Comparison of ENCODE assay signal across 11 cellular contexts in the genomic region with DNA sequence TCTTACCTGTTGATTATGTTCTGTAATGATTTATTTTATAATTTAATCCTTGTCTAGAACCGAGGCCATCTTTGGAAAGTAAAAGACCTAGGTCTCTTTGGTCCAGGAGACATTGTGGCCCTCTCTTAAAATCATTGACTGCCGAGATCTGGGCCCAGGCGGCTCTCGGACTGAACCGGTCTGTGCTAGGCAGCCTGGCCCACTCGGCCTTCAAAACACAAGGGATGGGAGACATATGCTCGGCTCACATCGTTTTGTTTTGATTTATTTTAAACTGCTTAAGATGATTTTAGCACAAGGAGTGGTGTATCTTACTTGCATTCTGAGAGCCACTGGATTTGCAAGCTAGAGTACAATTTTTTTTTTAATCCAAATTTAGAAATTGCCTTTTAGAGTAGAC.
DNase-seq lines count a peak whose midpoint lies in the region; ATAC-seq and TF ChIP-seq lines count a peak whose summit lies in the region.
"Had no signal": no experiment of that assay in that cellular context is flagged by ENCODE, and none has a peak within 500 bp of the region (broad histone marks: within the 10 kb centered on the region; RNA-seq: fewer than 3 reads in every experiment).

No MANE protein-coding gene starts in this region.

- TF ChIP-seq POLR2A in vagina (IDR thresholded peaks at IDR 0.05) = no peak

- H3K27ac ChIP-seq in brain microvascular endothelial cell (peak overlapping the region; percentile 29), vagina (peak overlapping the region; percentile 100)

- H3K4me1 Mint-ChIP-seq in activated naive CD4-positive, alpha-beta T cell treated with anti-CD3 and anti-CD28 coated beads, Interleukin-2, amount 10 ng/mL, durations not matched to agents 7 days and 5 days = peaks cover 60% of the 10 kb centered on the region

- no peaks in the 10 kb centered on the region for H3K9me3 Mint-ChIP-seq in activated naive CD4-positive, alpha-beta T cell treated with anti-CD3 and anti-CD28 coated beads, Interleukin-2, amount 10 ng/mL, durations not matched to agents 7 days and 5 days

- in situ Hi-C loops in brain microvascular endothelial cell (cut with HindIII; ENCODE audit: low pct_ligation_motif_present, low sequenced_read_pairs) = no loop called here

- H3K27me3 ChIP-seq in brain microvascular endothelial cell (replicated peaks) (no peaks in the 10 kb centered on the region), vagina (no peaks in the 10 kb centered on the region)

- intact Hi-C loops in vagina (cut with DNase I) = no loop called here

- H3K9me3 ChIP-seq in vagina = no peaks in the 10 kb centered on the region

- H3K36me3 ChIP-seq in brain microvascular endothelial cell (replicated peaks) (no peaks in the 10 kb centered on the region), vagina (no peaks in the 10 kb centered on the region)

- H3K36me3 Mint-ChIP-seq in activated naive CD4-positive, alpha-beta T cell treated with anti-CD3 and anti-CD28 coated beads, Interleukin-2, amount 10 ng/mL, durations not matched to agents 7 days and 5 days = peaks cover 2% of the 10 kb centered on the region

- ATAC-seq in GM18858 (IDR thresholded peaks at IDR 0.05; ENCODE audit: unreplicated experiment) (no peak), HG03280 (IDR thresholded peaks at IDR 0.05; ENCODE audit: unreplicated experiment) (no peak)

- CTCF ChIA-PET in activated naive CD4-positive, alpha-beta T cell treated with anti-CD3 and anti-CD28 coated beads, Interleukin-2, amount 10 ng/mL, durations not matched to agents 7 days and 5 days (lab: Charles Lee) = interaction anchor here (1.5 kb wide), 1 partner anchor 51 kb away, joined by 3 read pairs; no protein-coding TSS in a partner anchor

- DNase-seq in activated naive CD4-positive, alpha-beta T cell treated with anti-CD3 and anti-CD28 coated beads, Interleukin-2, amount 10 ng/mL, durations not matched to agents 7 days and 5 days = no peak
- DNase-seq in activated naive CD4-positive, alpha-beta T cell (lab: John Stamatoyannopoulos, UW) = no peak
- no peak for DNase-seq in brain microvascular endothelial cell
- peak; percentile 16 for DNase-seq in middle frontal gyrus (ENCODE audit: extremely low spot score, low spot score)
- no peak for DNase-seq in vagina (ENCODE audit: extremely low spot score in 2 of 2)
- no peak for DNase-seq in NCI-H2081 treated with DMSO at 0.1 percent for 48 hours (lab: John Stamatoyannopoulos, UW)
- DNase-seq: DMS79 treated with DMSO at 0.1 percent for 48 hours, NCI-H526 treated with DMSO at 0.1 percent for 48 hours had no signal

- TF ChIP-seq CTCF in brain microvascular endothelial cell (IDR thresholded peaks at IDR 0.05; ENCODE audit: low read depth, low read length, missing control alignments) (no peak), vagina (IDR thresholded peaks at IDR 0.05) (no peak)

- H3K4me3 Mint-ChIP-seq in activated naive CD4-positive, alpha-beta T cell treated with anti-CD3 and anti-CD28 coated beads, Interleukin-2, amount 10 ng/mL, durations not matched to agents 7 days and 5 days = no peak overlapping the region

- peak overlapping the region; percentile 93 for H3K27ac Mint-ChIP-seq in activated naive CD4-positive, alpha-beta T cell treated with anti-CD3 and anti-CD28 coated beads, Interleukin-2, amount 10 ng/mL, durations not matched to agents 7 days and 5 days

- peaks cover 2% of the 10 kb centered on the region for H3K27me3 Mint-ChIP-seq in activated naive CD4-positive, alpha-beta T cell treated with anti-CD3 and anti-CD28 coated beads, Interleukin-2, amount 10 ng/mL, durations not matched to agents 7 days and 5 days

- H3K4me1 ChIP-seq in vagina = peaks cover 86% of the 10 kb centered on the region

- H3K4me3 ChIP-seq in brain microvascular endothelial cell (ENCODE audit: low read depth, low read length) = no peak overlapping the region
- H3K4me3 ChIP-seq in vagina = peak overlapping the region; percentile 62 to 75
- H3K4me3 ChIP-seq: smooth muscle cell had no signal
